ENCODE assay signal across 14 cellular contexts in the genomic region with DNA sequence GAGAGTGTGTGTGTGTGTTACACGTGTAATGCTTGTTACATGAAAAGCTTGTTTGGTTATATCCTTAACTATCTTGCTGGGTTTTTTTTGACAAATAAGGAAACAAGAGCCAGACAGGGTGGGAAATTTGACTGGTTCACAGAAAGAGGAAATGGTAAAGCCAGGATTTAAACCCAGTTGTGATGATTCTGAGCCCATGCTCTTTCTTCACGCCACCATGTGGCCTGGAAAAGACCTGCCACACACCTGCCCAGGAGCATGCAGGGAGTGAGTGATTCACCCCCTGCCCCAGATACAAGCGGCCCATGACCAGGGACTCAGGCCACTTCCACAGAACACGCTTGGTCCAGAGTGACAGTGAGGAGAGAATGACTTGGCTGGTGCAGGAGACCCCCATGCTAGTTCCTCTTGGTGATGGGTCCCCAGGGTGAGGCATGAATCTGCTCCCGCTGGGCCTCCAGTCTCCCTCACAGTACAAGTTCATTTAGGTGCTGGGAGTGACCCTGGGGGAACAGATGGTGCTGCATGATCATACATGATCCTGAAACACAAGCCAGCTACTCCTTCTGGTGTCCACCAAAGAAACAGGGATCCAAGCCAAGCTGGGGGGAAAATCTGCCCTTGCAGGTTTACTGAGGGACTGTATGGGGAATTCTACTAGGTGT. TPM values are rescaled to one million over a fixed set of nuclear protein-coding genes. Genes with fewer than 3 reads are reported as not detected.
DNase-seq lines count a peak whose midpoint lies in the region; ATAC-seq and TF ChIP-seq lines count a peak whose summit lies in the region.
"Had no signal": no experiment of that assay in that cellular context is flagged by ENCODE, and none has a peak within 500 bp of the region (broad histone marks: within the 10 kb centered on the region; RNA-seq: fewer than 3 reads in every experiment).

No MANE protein-coding gene starts in this region.

- no peak overlapping the region for H3K27ac ChIP-seq in BLaER1
- peak overlapping the region in 1 of 8 donors; percentile 45 for H3K27ac ChIP-seq in spleen

- H3K4me3 ChIP-seq in BLaER1 (no peak overlapping the region), spleen (no peak overlapping the region)
- H3K4me3 ChIP-seq: stomach had no signal

- intact Hi-C loops in spleen (cut with DNase I; ENCODE audit: low total_unique reads): no loop called here

- 58 to 86% (median 79%) methylated on average over 3 to 5 of the region's 5 CpGs for WGBS in spleen, 5 donors

- no peaks in the 10 kb centered on the region for H3K36me3 ChIP-seq in BLaER1
- no peaks in the 10 kb centered on the region for H3K36me3 ChIP-seq in spleen
- H3K36me3 ChIP-seq: stomach had no signal

- peak; percentile 30 for DNase-seq in GM13977 (ENCODE audit: low spot score)
- DNase-seq in OCI-M1 (lab: John Stamatoyannopoulos, UW): peak; percentile 42
- peak; percentile 44 for DNase-seq in iPS-NIHi7 (ENCODE audit: extremely low spot score)
- no peak for DNase-seq in spleen
- no peak for DNase-seq in effector memory CD8-positive, alpha-beta T cell
- DNase-seq: activated CD4-positive, alpha-beta memory T cell treated with anti-CD3 and anti-CD28 coated beads, Interleukin-2, amount 10 ng/mL, durations not matched to agents 7 days and 5 days; NCI-H226; SK-N-SH; stomach had no signal

- H3K27ac Mint-ChIP-seq in effector memory CD8-positive, alpha-beta T cell: no peak overlapping the region
- H3K27ac Mint-ChIP-seq: activated CD4-positive, alpha-beta memory T cell treated with anti-CD3 and anti-CD28 coated beads, Interleukin-2, amount 10 ng/mL, durations not matched to agents 7 days and 5 days; activated naive CD8-positive, alpha-beta T cell; natural killer cell treated with Interleukin-12 subunit alpha and Interleukin-12 subunit beta and Interleukin-15 and Interleukin-18, amount 100 ng/mL, for 72 hours had no signal

- no peak for ATAC-seq in GM19452 (IDR thresholded peaks at IDR 0.05; ENCODE audit: unreplicated experiment)
- no peak for ATAC-seq in HG03175 (IDR thresholded peaks at IDR 0.05; ENCODE audit: unreplicated experiment)
- ATAC-seq in effector memory CD8-positive, alpha-beta T cell (replicated peaks): no peak
- ATAC-seq: natural killer cell treated with Interleukin-12 subunit alpha and Interleukin-12 subunit beta and Interleukin-15 and Interleukin-18, amount 100 ng/mL, for 72 hours had no signal

- H3K36me3 Mint-ChIP-seq in effector memory CD8-positive, alpha-beta T cell (ENCODE audit: insufficient read depth): peaks cover 3% of the 10 kb centered on the region
- H3K36me3 Mint-ChIP-seq: activated naive CD8-positive, alpha-beta T cell; natural killer cell treated with Interleukin-12 subunit alpha and Interleukin-12 subunit beta and Interleukin-15 and Interleukin-18, amount 100 ng/mL, for 72 hours had no signal

- peaks cover 5 to 6% of the 10 kb centered on the region in 2 donors for H3K4me1 Mint-ChIP-seq in effector memory CD8-positive, alpha-beta T cell (ENCODE audit: low read depth in 2 of 2)
- H3K4me1 Mint-ChIP-seq: activated CD4-positive, alpha-beta memory T cell treated with anti-CD3 and anti-CD28 coated beads, Interleukin-2, amount 10 ng/mL, durations not matched to agents 7 days and 5 days had no signal

- in situ Hi-C loops in GM13977 (cut with MboI; ENCODE audit: low pct_unique_long_range_greater_than_20kb, low sequenced_read_pairs, unreplicated experiment): no loop called here

- no peak overlapping the region for H3K9ac ChIP-seq in BLaER1
- H3K9ac ChIP-seq: SK-N-SH had no signal

- peaks cover 0 to 32% of the 10 kb centered on the region in 2 donors for H3K27me3 Mint-ChIP-seq in effector memory CD8-positive, alpha-beta T cell
- H3K27me3 Mint-ChIP-seq: activated naive CD8-positive, alpha-beta T cell had no signal

- peak; percentile 23 for TF ChIP-seq CTCF in GM13977 (IDR thresholded peaks at IDR 0.05; ENCODE audit: extremely low read depth, insufficient read depth, missing control alignments)
- no peak for TF ChIP-seq CTCF in spleen (IDR thresholded peaks at IDR 0.05 in 8 of 11, conservative IDR thresholded peaks at IDR 0.05 in 3 of 11)

- H3K27me3 ChIP-seq in BLaER1 (no peaks in the 10 kb centered on the region), spleen (replicated peaks in 1 of 7) (no peaks in the 10 kb centered on the region)
- H3K27me3 ChIP-seq: stomach had no signal

- no peak for TF ChIP-seq POLR2A in spleen (IDR thresholded peaks at IDR 0.05)

- H3K4me1 ChIP-seq in BLaER1 (peaks cover 38% of the 10 kb centered on the region), spleen (peaks cover 0 to 13% (median 2%) of the 10 kb centered on the region in 6 donors)

- no peak overlapping the region for H3K4me3 Mint-ChIP-seq in effector memory CD8-positive, alpha-beta T cell
- H3K4me3 Mint-ChIP-seq: activated CD4-positive, alpha-beta memory T cell treated with anti-CD3 and anti-CD28 coated beads, Interleukin-2, amount 10 ng/mL, durations not matched to agents 7 days and 5 days; activated naive CD8-positive, alpha-beta T cell; natural killer cell treated with Interleukin-12 subunit alpha and Interleukin-12 subunit beta and Interleukin-15 and Interleukin-18, amount 100 ng/mL, for 72 hours had no signal

- H3K9me3 Mint-ChIP-seq in effector memory CD8-positive, alpha-beta T cell: no peaks in the 10 kb centered on the region
- H3K9me3 Mint-ChIP-seq: activated CD4-positive, alpha-beta memory T cell treated with anti-CD3 and anti-CD28 coated beads, Interleukin-2, amount 10 ng/mL, durations not matched to agents 7 days and 5 days; natural killer cell treated with Interleukin-12 subunit alpha and Interleukin-12 subunit beta and Interleukin-15 and Interleukin-18, amount 100 ng/mL, for 72 hours had no signal

- no peaks in the 10 kb centered on the region for H4K20me1 ChIP-seq in BLaER1

- no peaks in the 10 kb centered on the region for H3K9me3 ChIP-seq in BLaER1
- no peaks in the 10 kb centered on the region for H3K9me3 ChIP-seq in spleen
- H3K9me3 ChIP-seq: SK-N-SH, stomach had no signal

- peak overlapping the region; percentile 59 for H3K4me2 ChIP-seq in BLaER1
- H3K4me2 ChIP-seq: SK-N-SH had no signal

RNA-seq across cellular contexts. Expression of a gene that starts 21.0 kb away (rescaled TPM):
- total RNA-seq in spleen: under 1 TPM in 6 of 7 donors, not detected in 1; 0.10 to 0.36 (median 0.18) TPM
- under 1 TPM; 0.45 to 0.80 (median 0.64) TPM for polyA plus RNA-seq in spleen

RNA-seq across cellular contexts. Expression of a gene that starts 45.9 kb away (rescaled TPM):
- 10 to 100 TPM; 12.6 to 34.1 (median 27.1) TPM for total RNA-seq in spleen
- 10 to 100 TPM in 1 of 3 donors, 1 to 10 TPM in 2; 4.9 to 11.8 (median 5.8) TPM for polyA plus RNA-seq in spleen

Comparison
In these comparisons a context has a peak if more than half of its experiments do, and no peak if none do; other contexts are left out.
1. DNase-seq: peak in GM13977 (single experiment), OCI-M1 (single experiment) and iPS-NIHi7 (single experiment); none in spleen (single experiment) and effector memory CD8-positive, alpha-beta T cell (0 of 3).